ENCODE assay signal across 10 cellular contexts in the genomic region with DNA sequence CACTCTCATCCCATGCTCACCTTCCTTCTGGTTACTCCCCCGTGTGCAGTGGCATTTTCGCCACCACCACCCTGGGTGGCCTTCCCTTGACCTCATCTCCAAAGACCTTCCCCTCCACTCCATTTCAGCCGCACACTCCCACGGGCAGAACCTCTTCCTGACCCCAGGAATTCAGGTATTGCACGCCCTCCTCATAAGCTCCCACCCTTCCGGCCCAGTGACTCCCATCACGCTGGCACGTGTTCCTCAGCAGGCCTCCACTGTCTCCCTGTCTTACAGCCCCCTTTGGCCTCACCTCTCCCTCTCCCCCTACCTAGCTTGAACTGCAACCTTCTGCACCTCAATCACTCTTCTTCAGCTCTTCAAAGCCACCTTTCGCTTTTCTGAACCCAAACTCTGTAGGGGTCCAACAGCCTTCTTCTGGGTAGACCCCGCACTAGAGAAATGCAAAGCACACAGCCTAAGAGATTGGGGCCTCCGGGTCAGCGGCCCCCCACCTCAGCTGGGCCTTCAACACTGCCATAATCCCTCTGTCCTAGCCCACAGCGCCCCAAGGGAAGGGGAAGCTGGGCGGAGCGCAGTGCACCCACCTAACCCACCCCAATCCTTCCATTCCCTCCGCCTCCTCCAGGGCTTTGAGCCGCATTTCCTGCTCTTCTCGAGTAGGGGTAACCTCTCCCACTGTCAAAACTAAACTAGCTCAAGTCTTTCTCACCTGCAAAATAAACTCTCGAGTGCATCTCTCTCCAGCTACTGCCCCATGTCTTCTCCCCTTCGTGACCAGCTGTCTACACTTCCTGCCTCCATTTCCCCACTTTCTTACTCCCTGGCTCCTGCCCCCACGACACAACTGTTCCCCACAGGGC. TPM values are rescaled to one million over a fixed set of nuclear protein-coding genes. Genes with fewer than 3 reads are reported as not detected.
DNase-seq lines count a peak whose midpoint lies in the region; ATAC-seq, FAIRE-seq and TF ChIP-seq lines count a peak whose summit lies in the region.
"Had no signal": no experiment of that assay in that cellular context is flagged by ENCODE, and none has a peak within 500 bp of the region (broad histone marks: within the 10 kb centered on the region; RNA-seq: fewer than 3 reads in every experiment).

No MANE protein-coding gene starts in this region.

- H3K4me3 ChIP-seq in HepG2 (replicated peaks in 1 of 3; ENCODE audit: insufficient read depth in 1 of 3, low read depth in 2 of 3, low read length in 3 of 3): peak overlapping the region; percentile 61 to 80 (median 65)
- no peak overlapping the region for H3K4me3 ChIP-seq in right lobe of liver
- peak overlapping the region; percentile 72 for H3K4me3 ChIP-seq in SJCRH30
- H3K4me3 ChIP-seq in iPS-18a (ENCODE audit: low read length): peak overlapping the region; percentile 84

- no peak for ATAC-seq in HepG2
- ATAC-seq in right lobe of liver: no peak
- no peak for ATAC-seq in GM18867 (IDR thresholded peaks at IDR 0.05; ENCODE audit: unreplicated experiment)
- ATAC-seq in GM19397 (IDR thresholded peaks at IDR 0.05; ENCODE audit: unreplicated experiment): no peak

- no peaks in the 10 kb centered on the region; a peak in 1 of 5 replicates for H3K36me3 ChIP-seq in HepG2 (replicated peaks in 1 of 2; ENCODE audit: control insufficient read depth in 1 of 2, insufficient read depth in 2 of 2, low read length in 2 of 2)
- no peaks in the 10 kb centered on the region for H3K36me3 ChIP-seq in right lobe of liver
- H3K36me3 ChIP-seq in SJCRH30: peaks cover 12% of the 10 kb centered on the region
- no peaks in the 10 kb centered on the region for H3K36me3 ChIP-seq in iPS-18a (ENCODE audit: control insufficient read depth, low read depth, low read length)

- POLR2A ChIA-PET in HepG2 (lab: Yijun Ruan, JAX): interaction anchor here (1.2 to 5.8 kb wide), 3 partner anchors 18 to 99 kb away, joined by 4 to 41 read pairs (median 7); a partner anchor contains a TSS

- H3K79me2 ChIP-seq in HepG2 (ENCODE audit: insufficient read depth, low read length): peaks cover 40% of the 10 kb centered on the region

- peak overlapping the region; percentile 91 for H3K4me2 ChIP-seq in HepG2 (ENCODE audit: low read depth, low read length)

- H3K27ac ChIP-seq in HepG2 (ENCODE audit: extremely low read length, insufficient read depth, low read length): no peak overlapping the region
- no peak overlapping the region for H3K27ac ChIP-seq in right lobe of liver
- no peak overlapping the region; the same call in 1 of the 2 replicates for H3K27ac ChIP-seq in SJCRH30
- H3K27ac ChIP-seq in iPS-18a (ENCODE audit: low read length): no peak overlapping the region

- H3K9me3 ChIP-seq in HepG2 (ENCODE audit: low read length) (no peaks in the 10 kb centered on the region), right lobe of liver (no peaks in the 10 kb centered on the region), SJCRH30 (replicated peaks) (no peaks in the 10 kb centered on the region), iPS-18a (ENCODE audit: control insufficient read depth, low read depth, low read length) (no peaks in the 10 kb centered on the region)

- DNase-seq in HepG2 (ENCODE audit: low spot score) (no peak), right lobe of liver (no peak), SJCRH30 (no peak), Kasumi-1 (lab: John Stamatoyannopoulos, UW) (no peak), C1 segment of cervical spinal cord (lab: John Stamatoyannopoulos, UW) (no peak)
- DNase-seq: NCI-H510A had no signal

- TF ChIP-seq EP300 in HepG2 (IDR thresholded peaks at IDR 0.05; ENCODE audit: low read depth in 2 of 2, low read length in 2 of 2) (no peak), HepG2 (CRISPR knock-in tag; IDR thresholded peaks at IDR 0.05; ENCODE audit: borderline replicate concordance) (no peak)

- H2AFZ ChIP-seq in HepG2 (ENCODE audit: low read length): no peak overlapping the region

- no peak for FAIRE-seq in HepG2 (lab: Jason Lieb, UNC)
- FAIRE-seq: TTC549 had no signal

- H3K9ac ChIP-seq in HepG2 (ENCODE audit: insufficient read depth, low read depth, low read length): peak overlapping the region; percentile 65
- H3K9ac ChIP-seq in iPS-18a (ENCODE audit: low read length): peak overlapping the region; percentile 94

- H4K20me1 ChIP-seq in HepG2 (ENCODE audit: insufficient read depth, low read length): peaks cover 5% of the 10 kb centered on the region; the same call in 1 of the 2 replicates

- no peak for TF ChIP-seq RAD21 in HepG2 (CRISPR knock-in tag; IDR thresholded peaks at IDR 0.05)

- no peak for TF ChIP-seq POLR2A in HepG2 (IDR thresholded peaks at IDR 0.05; ENCODE audit: insufficient read depth in 1 of 2, low read depth in 2 of 2, low read length in 2 of 2)
- no peak for TF ChIP-seq POLR2A in right lobe of liver (IDR thresholded peaks at IDR 0.05)

- H3K27me3 ChIP-seq in HepG2 (ENCODE audit: control insufficient read depth in 1 of 2, insufficient read depth in 2 of 2, low read length in 2 of 2) (no peaks in the 10 kb centered on the region; a peak in 1 of 5 replicates), right lobe of liver (no peaks in the 10 kb centered on the region), SJCRH30 (no peaks in the 10 kb centered on the region), iPS-18a (ENCODE audit: control insufficient read depth, insufficient read depth, low read length) (no peaks in the 10 kb centered on the region)

- in situ Hi-C loops in HepG2 (cut with HindIII; ENCODE audit: extremely low pct_ligation_motif_present, low pct_unique_long_range_greater_than_20kb): loop anchor here (25.0 kb wide), 1 partner anchor 280 kb away; a partner anchor contains a TSS

- 83% methylated on average over 21 of the region's 21 CpGs for WGBS in HepG2 (ENCODE audit: low lambda C conversion rate)
- WGBS in right lobe of liver (ENCODE audit: insufficient coverage, low coverage, low lambda C conversion rate, missing lambda C conversion rate): 82% methylated on average over 17 of the region's 21 CpGs

- TF ChIP-seq CTCF in HepG2 (CRISPR knock-in tag; IDR thresholded peaks at IDR 0.05) (no peak), right lobe of liver (IDR thresholded peaks at IDR 0.05) (no peak)

- CTCF ChIA-PET in HepG2 (lab: Yijun Ruan, JAX; ENCODE audit: low intra/inter-chr PET ratio, low total read pairs): no interaction called here

- H3K4me1 ChIP-seq in HepG2 (ENCODE audit: insufficient read depth, low read length) (peaks cover 45% of the 10 kb centered on the region), right lobe of liver (peaks cover 0 to 26% (median 0%) of the 10 kb centered on the region in 4 donors), SJCRH30 (peaks cover 19% of the 10 kb centered on the region; the same call in 1 of the 2 replicates), iPS-18a (ENCODE audit: control insufficient read depth, low read depth, low read length) (peaks cover 11% of the 10 kb centered on the region)

- intact Hi-C loops in HepG2 (cut with micrococcal nuclease; ENCODE audit: unreplicated experiment) (no loop called here), right lobe of liver (cut with DNase I) (no loop called here)

- BruUV-seq in HepG2 (replicated peaks; lab: Mats Ljungman, UMichigan): no TSS peak

RNA-seq across cellular contexts. Expression of a gene that starts 1.7 kb away (rescaled TPM):
- total RNA-seq in HepG2 (2016; rRNA removed; fragmentation: Illumina TruSeq; extraction: Trizol): 111 and 137 TPM in 2 replicates
- 41.1 and 45.0 TPM in 2 replicates for total RNA-seq in HepG2 (2016; cell fraction: cytosol; rRNA removed; fragmentation: Illumina TruSeq; extraction: Trizol; ENCODE audit: low read depth)
- total RNA-seq in HepG2 (2016; cell fraction: insoluble cytoplasmic fraction; rRNA removed; fragmentation: Illumina TruSeq; extraction: Trizol): 112 and 128 TPM in 2 replicates
- 135 and 146 TPM in 2 replicates for total RNA-seq in HepG2 (2016; cell fraction: membrane; rRNA removed; fragmentation: Illumina TruSeq; extraction: Trizol)
- 77.2 and 97.2 TPM in 2 replicates for total RNA-seq in HepG2 (2016; cell fraction: nucleus; rRNA removed; fragmentation: Illumina TruSeq; extraction: Trizol)
- polyA plus RNA-seq in HepG2 (2011; rRNA removed): 51.5 and 69.6 TPM in 2 replicates
- polyA plus RNA-seq in HepG2 (2011; cell fraction: cytosol; rRNA removed): 33.3 and 54.1 TPM in 2 replicates
- 8.5 and 10.8 TPM in 2 replicates for polyA plus RNA-seq in HepG2 (2011; cell fraction: nucleus; rRNA removed)
- polyA plus RNA-seq in HepG2 (2012): 77.6 and 101 TPM in 2 replicates
- 47.9 and 49.9 TPM in 2 replicates for polyA plus RNA-seq in HepG2 (2016; cell fraction: cytosol; fragmentation: Illumina TruSeq; extraction: Trizol; ENCODE audit: low read depth)
- 138 and 141 TPM in 2 replicates for polyA plus RNA-seq in HepG2 (2016; cell fraction: insoluble cytoplasmic fraction; fragmentation: Illumina TruSeq; extraction: Trizol; ENCODE audit: low read depth)
- polyA plus RNA-seq in HepG2 (2016; cell fraction: membrane; fragmentation: Illumina TruSeq; extraction: Trizol; ENCODE audit: low read depth): 128 and 149 TPM in 2 replicates
- 144 and 149 TPM in 2 replicates for polyA plus RNA-seq in HepG2 (2016; cell fraction: nucleus; fragmentation: Illumina TruSeq; extraction: Trizol; ENCODE audit: insufficient read depth, low read depth)
- polyA minus RNA-seq in HepG2 (2011; rRNA and poly(A)+ RNA removed; ENCODE audit: low replicate concordance): 95.5 and 159 TPM in 2 replicates
- polyA minus RNA-seq in HepG2 (2011; cell fraction: cytosol; rRNA and poly(A)+ RNA removed): 39.8 and 45.1 TPM in 2 replicates
- 13.3 and 17.7 TPM in 2 replicates for polyA minus RNA-seq in HepG2 (2011; cell fraction: nucleus; rRNA and poly(A)+ RNA removed)
- 10 to 100 TPM; 20.0 to 84.0 (median 44.2) TPM for total RNA-seq in right lobe of liver
- total RNA-seq in SJCRH30 (2014; rRNA removed; shearing (Covaris generic)): 301 and 322 TPM in 2 replicates

RNA-seq across cellular contexts. Expression of a gene that starts 17.9 kb away (rescaled TPM):
- total RNA-seq in HepG2 (2016; rRNA removed; fragmentation: Illumina TruSeq; extraction: Trizol): 23.4 and 28.0 TPM in 2 replicates
- total RNA-seq in HepG2 (2016; cell fraction: cytosol; rRNA removed; fragmentation: Illumina TruSeq; extraction: Trizol; ENCODE audit: low read depth): 49.6 and 59.0 TPM in 2 replicates
- 22.8 and 29.8 TPM in 2 replicates for total RNA-seq in HepG2 (2016; cell fraction: insoluble cytoplasmic fraction; rRNA removed; fragmentation: Illumina TruSeq; extraction: Trizol)
- total RNA-seq in HepG2 (2016; cell fraction: membrane; rRNA removed; fragmentation: Illumina TruSeq; extraction: Trizol): 51.8 and 54.0 TPM in 2 replicates
- 22.4 and 24.3 TPM in 2 replicates for total RNA-seq in HepG2 (2016; cell fraction: nucleus; rRNA removed; fragmentation: Illumina TruSeq; extraction: Trizol)
- 33.9 and 37.8 TPM in 2 replicates for polyA plus RNA-seq in HepG2 (2011; rRNA removed)
- polyA plus RNA-seq in HepG2 (2011; cell fraction: cytosol; rRNA removed): 23.5 and 23.7 TPM in 2 replicates
- 39.0 and 42.0 TPM in 2 replicates for polyA plus RNA-seq in HepG2 (2011; cell fraction: nucleus; rRNA removed)
- 22.5 and 25.6 TPM in 2 replicates for polyA plus RNA-seq in HepG2 (2012)
- polyA plus RNA-seq in HepG2 (2016; cell fraction: cytosol; fragmentation: Illumina TruSeq; extraction: Trizol; ENCODE audit: low read depth): 50.1 and 61.3 TPM in 2 replicates
- 21.7 and 23.6 TPM in 2 replicates for polyA plus RNA-seq in HepG2 (2016; cell fraction: insoluble cytoplasmic fraction; fragmentation: Illumina TruSeq; extraction: Trizol; ENCODE audit: low read depth)
- 44.5 and 49.9 TPM in 2 replicates for polyA plus RNA-seq in HepG2 (2016; cell fraction: membrane; fragmentation: Illumina TruSeq; extraction: Trizol; ENCODE audit: low read depth)
- polyA plus RNA-seq in HepG2 (2016; cell fraction: nucleus; fragmentation: Illumina TruSeq; extraction: Trizol; ENCODE audit: insufficient read depth, low read depth): 39.5 and 42.9 TPM in 2 replicates
- 13.0 and 13.9 TPM in 2 replicates for polyA minus RNA-seq in HepG2 (2011; rRNA and poly(A)+ RNA removed; ENCODE audit: low replicate concordance)
- 5.7 and 7.1 TPM in 2 replicates for polyA minus RNA-seq in HepG2 (2011; cell fraction: cytosol; rRNA and poly(A)+ RNA removed)
- 14.9 and 18.4 TPM in 2 replicates for polyA minus RNA-seq in HepG2 (2011; cell fraction: nucleus; rRNA and poly(A)+ RNA removed)
- total RNA-seq in right lobe of liver: 10 to 100 TPM; 20.6 to 29.6 (median 26.1) TPM
- 28.8 and 33.2 TPM in 2 replicates for total RNA-seq in SJCRH30 (2014; rRNA removed; shearing (Covaris generic))

RNA-seq across cellular contexts. Expression of a gene that starts 18.2 kb away (rescaled TPM):
- total RNA-seq in HepG2 (2016; rRNA removed; fragmentation: Illumina TruSeq; extraction: Trizol): 17.5 and 18.7 TPM in 2 replicates
- 3.0 and 3.3 TPM in 2 replicates for total RNA-seq in HepG2 (2016; cell fraction: cytosol; rRNA removed; fragmentation: Illumina TruSeq; extraction: Trizol; ENCODE audit: low read depth)
- 17.6 and 18.0 TPM in 2 replicates for total RNA-seq in HepG2 (2016; cell fraction: insoluble cytoplasmic fraction; rRNA removed; fragmentation: Illumina TruSeq; extraction: Trizol)
- 10.3 and 13.6 TPM in 2 replicates for total RNA-seq in HepG2 (2016; cell fraction: membrane; rRNA removed; fragmentation: Illumina TruSeq; extraction: Trizol)
- 10.7 and 12.2 TPM in 2 replicates for total RNA-seq in HepG2 (2016; cell fraction: nucleus; rRNA removed; fragmentation: Illumina TruSeq; extraction: Trizol)
- polyA plus RNA-seq in HepG2 (2011; rRNA removed): 40.6 and 42.8 TPM in 2 replicates
- polyA plus RNA-seq in HepG2 (2011; cell fraction: cytosol; rRNA removed): 26.7 and 28.6 TPM in 2 replicates
- 42.5 and 48.1 TPM in 2 replicates for polyA plus RNA-seq in HepG2 (2011; cell fraction: nucleus; rRNA removed)
- 16.3 and 24.4 TPM in 2 replicates for polyA plus RNA-seq in HepG2 (2012)
- polyA plus RNA-seq in HepG2 (2016; cell fraction: cytosol; fragmentation: Illumina TruSeq; extraction: Trizol; ENCODE audit: low read depth): 3.2 and 5.3 TPM in 2 replicates
- polyA plus RNA-seq in HepG2 (2016; cell fraction: insoluble cytoplasmic fraction; fragmentation: Illumina TruSeq; extraction: Trizol; ENCODE audit: low read depth): 18.4 and 21.2 TPM in 2 replicates
- polyA plus RNA-seq in HepG2 (2016; cell fraction: membrane; fragmentation: Illumina TruSeq; extraction: Trizol; ENCODE audit: low read depth): 8.2 and 8.8 TPM in 2 replicates
- 17.9 and 19.3 TPM in 2 replicates for polyA plus RNA-seq in HepG2 (2016; cell fraction: nucleus; fragmentation: Illumina TruSeq; extraction: Trizol; ENCODE audit: insufficient read depth, low read depth)
- polyA minus RNA-seq in HepG2 (2011; rRNA and poly(A)+ RNA removed; ENCODE audit: low replicate concordance): 67.1 and 165 TPM in 2 replicates
- 30.3 and 32.2 TPM in 2 replicates for polyA minus RNA-seq in HepG2 (2011; cell fraction: cytosol; rRNA and poly(A)+ RNA removed)
- 20.6 and 26.7 TPM in 2 replicates for polyA minus RNA-seq in HepG2 (2011; cell fraction: nucleus; rRNA and poly(A)+ RNA removed)
- 10 to 100 TPM; 32.3 to 87.6 (median 38.2) TPM for total RNA-seq in right lobe of liver
- total RNA-seq in SJCRH30 (2014; rRNA removed; shearing (Covaris generic)): 28.1 and 34.6 TPM in 2 replicates

RNA-seq across cellular contexts. Expression of a gene that starts 40.0 kb away (rescaled TPM):
- 114 and 127 TPM in 2 replicates for total RNA-seq in HepG2 (2016; rRNA removed; fragmentation: Illumina TruSeq; extraction: Trizol)
- total RNA-seq in HepG2 (2016; cell fraction: cytosol; rRNA removed; fragmentation: Illumina TruSeq; extraction: Trizol; ENCODE audit: low read depth): 63.3 and 67.3 TPM in 2 replicates
- 112 and 115 TPM in 2 replicates for total RNA-seq in HepG2 (2016; cell fraction: insoluble cytoplasmic fraction; rRNA removed; fragmentation: Illumina TruSeq; extraction: Trizol)
- 118 and 133 TPM in 2 replicates for total RNA-seq in HepG2 (2016; cell fraction: membrane; rRNA removed; fragmentation: Illumina TruSeq; extraction: Trizol)
- 47.1 and 53.4 TPM in 2 replicates for total RNA-seq in HepG2 (2016; cell fraction: nucleus; rRNA removed; fragmentation: Illumina TruSeq; extraction: Trizol)
- 85.9 and 86.0 TPM in 2 replicates for polyA plus RNA-seq in HepG2 (2011; rRNA removed)
- 82.5 and 91.5 TPM in 2 replicates for polyA plus RNA-seq in HepG2 (2011; cell fraction: cytosol; rRNA removed)
- polyA plus RNA-seq in HepG2 (2011; cell fraction: nucleus; rRNA removed): 40.8 and 49.4 TPM in 2 replicates
- polyA plus RNA-seq in HepG2 (2012): 60.2 and 73.0 TPM in 2 replicates
- 78.3 and 93.1 TPM in 2 replicates for polyA plus RNA-seq in HepG2 (2016; cell fraction: cytosol; fragmentation: Illumina TruSeq; extraction: Trizol; ENCODE audit: low read depth)
- 128 and 147 TPM in 2 replicates for polyA plus RNA-seq in HepG2 (2016; cell fraction: insoluble cytoplasmic fraction; fragmentation: Illumina TruSeq; extraction: Trizol; ENCODE audit: low read depth)
- 120 and 126 TPM in 2 replicates for polyA plus RNA-seq in HepG2 (2016; cell fraction: membrane; fragmentation: Illumina TruSeq; extraction: Trizol; ENCODE audit: low read depth)
- polyA plus RNA-seq in HepG2 (2016; cell fraction: nucleus; fragmentation: Illumina TruSeq; extraction: Trizol; ENCODE audit: insufficient read depth, low read depth): 79.9 and 84.9 TPM in 2 replicates
- polyA minus RNA-seq in HepG2 (2011; rRNA and poly(A)+ RNA removed; ENCODE audit: low replicate concordance): 108 and 190 TPM in 2 replicates
- polyA minus RNA-seq in HepG2 (2011; cell fraction: cytosol; rRNA and poly(A)+ RNA removed): 42.1 and 47.7 TPM in 2 replicates
- polyA minus RNA-seq in HepG2 (2011; cell fraction: nucleus; rRNA and poly(A)+ RNA removed): 22.0 and 26.2 TPM in 2 replicates
- total RNA-seq in right lobe of liver: 100 to 1,000 TPM in 5 of 6 experiments, 10 to 100 TPM in 1; 92.5 to 156 (median 130) TPM
- total RNA-seq in SJCRH30 (2014; rRNA removed; shearing (Covaris generic)): 95.1 and 102 TPM in 2 replicates

RNA-seq across cellular contexts. Expression of a gene that starts 47.7 kb away (rescaled TPM):
- total RNA-seq in HepG2 (2016; rRNA removed; fragmentation: Illumina TruSeq; extraction: Trizol) (not detected in 2 replicates), right lobe of liver (not detected)
- total RNA-seq in HepG2 (2016; cell fraction: cytosol; rRNA removed; fragmentation: Illumina TruSeq; extraction: Trizol; ENCODE audit: low read depth): not detected in 2 replicates
- not detected in 2 replicates for total RNA-seq in HepG2 (2016; cell fraction: insoluble cytoplasmic fraction; rRNA removed; fragmentation: Illumina TruSeq; extraction: Trizol)
- total RNA-seq in HepG2 (2016; cell fraction: membrane; rRNA removed; fragmentation: Illumina TruSeq; extraction: Trizol): not detected in 2 replicates
- total RNA-seq in HepG2 (2016; cell fraction: nucleus; rRNA removed; fragmentation: Illumina TruSeq; extraction: Trizol): not detected in 2 replicates
- not detected in 2 replicates for polyA plus RNA-seq in HepG2 (2011; rRNA removed)
- not detected in 2 replicates for polyA plus RNA-seq in HepG2 (2011; cell fraction: cytosol; rRNA removed)
- 0.43 TPM in 1 of 2 replicates, not detected in the other for polyA plus RNA-seq in HepG2 (2011; cell fraction: nucleus; rRNA removed)
- not detected in 2 replicates for polyA plus RNA-seq in HepG2 (2012)
- polyA plus RNA-seq in HepG2 (2016; cell fraction: cytosol; fragmentation: Illumina TruSeq; extraction: Trizol; ENCODE audit: low read depth): not detected in 2 replicates
- polyA plus RNA-seq in HepG2 (2016; cell fraction: insoluble cytoplasmic fraction; fragmentation: Illumina TruSeq; extraction: Trizol; ENCODE audit: low read depth): not detected in 2 replicates
- not detected in 2 replicates for polyA plus RNA-seq in HepG2 (2016; cell fraction: membrane; fragmentation: Illumina TruSeq; extraction: Trizol; ENCODE audit: low read depth)
- not detected in 2 replicates for polyA plus RNA-seq in HepG2 (2016; cell fraction: nucleus; fragmentation: Illumina TruSeq; extraction: Trizol; ENCODE audit: insufficient read depth, low read depth)
- polyA minus RNA-seq in HepG2 (2011; rRNA and poly(A)+ RNA removed; ENCODE audit: low replicate concordance): 0.34 TPM in 1 of 2 replicates, not detected in the other
- not detected in 2 replicates for polyA minus RNA-seq in HepG2 (2011; cell fraction: cytosol; rRNA and poly(A)+ RNA removed)
- polyA minus RNA-seq in HepG2 (2011; cell fraction: nucleus; rRNA and poly(A)+ RNA removed): not detected in 2 replicates
- total RNA-seq in SJCRH30 (2014; rRNA removed; shearing (Covaris generic)): not detected in 2 replicates

Comparison
In these comparisons a context has a peak if more than half of its experiments do, and no peak if none do; other contexts are left out.
1. H3K4me3 ChIP-seq: peak in HepG2 (3 of 3), SJCRH30 (single experiment) and iPS-18a (single experiment); none in right lobe of liver (0 of 3).